In genomic region chr16:89094252-89094901, GRCh38 we compare ENCODE assay signal across 1 cellular context.
A peak's percentile ranks its signal among the peaks of the same experiment; 100 is the strongest.
TF ChIP-seq lines count a peak whose summit lies in the region.

No MANE protein-coding gene starts in this region.

TF ChIP-seq in HepG2, 621 proteins besides CTCF, POLR2A, EP300 and RAD21 (continued from another document and continues in another):
- TF ChIP-seq HNF1B (CRISPR knock-in tag; IDR thresholded peaks at IDR 0.05) (peak; percentile 74; the same call in 1 of the 2 replicates), ZFYVE20 (CRISPR knock-in tag; IDR thresholded peaks at IDR 0.05; ENCODE audit: borderline replicate concordance, low read depth) (0 out of 2 replicates have a peak, but pooled peaks have one; percentile 35), SAP130 (CRISPR knock-in tag; IDR thresholded peaks at IDR 0.05; ENCODE audit: low read depth) (peak; percentile 32), ZNF414 (CRISPR knock-in tag; IDR thresholded peaks at IDR 0.05) (no peak), ZUFSP (CRISPR knock-in tag; IDR thresholded peaks at IDR 0.05; ENCODE audit: borderline replicate concordance) (no peak), ZNF7 (CRISPR knock-in tag; IDR thresholded peaks at IDR 0.05) (no peak), THAP11 (CRISPR knock-in tag; IDR thresholded peaks at IDR 0.05) (no peak), NCOA2 (CRISPR knock-in tag; IDR thresholded peaks at IDR 0.05) (peak; percentile 14; the same call in 1 of the 2 replicates), CREBL2 (CRISPR knock-in tag; IDR thresholded peaks at IDR 0.05; ENCODE audit: borderline replicate concordance) (0 out of 2 replicates have a peak, but pooled peaks have one; percentile 29), FUBP1 (CRISPR knock-in tag; IDR thresholded peaks at IDR 0.05; ENCODE audit: borderline replicate concordance) (no peak), ADNP (CRISPR knock-in tag; IDR thresholded peaks at IDR 0.05) (no peak), IKZF5 (CRISPR knock-in tag; IDR thresholded peaks at IDR 0.05) (no peak), HMG20A (CRISPR knock-in tag; IDR thresholded peaks at IDR 0.05; ENCODE audit: borderline replicate concordance) (no peak), ZNF383 (CRISPR knock-in tag; IDR thresholded peaks at IDR 0.05; ENCODE audit: borderline replicate concordance) (no peak), GFI1 (CRISPR knock-in tag; IDR thresholded peaks at IDR 0.05; ENCODE audit: borderline replicate concordance) (no peak), ZNF225 (CRISPR knock-in tag; IDR thresholded peaks at IDR 0.05) (0 out of 2 replicates have a peak, but pooled peaks have one; percentile 29), NBN (conservative IDR thresholded peaks at IDR 0.05) (no peak), ZNF234 (CRISPR knock-in tag; conservative IDR thresholded peaks at IDR 0.05) (0 out of 2 replicates have a peak, but pooled peaks have one; percentile 45), ZBTB42 (CRISPR knock-in tag; IDR thresholded peaks at IDR 0.05) (no peak), ZNF501 (CRISPR knock-in tag; IDR thresholded peaks at IDR 0.05) (peak; percentile 69), NFE2L1 (CRISPR knock-in tag; IDR thresholded peaks at IDR 0.05; ENCODE audit: borderline replicate concordance) (no peak), NFRKB (IDR thresholded peaks at IDR 0.05) (no peak), NRL (CRISPR knock-in tag; IDR thresholded peaks at IDR 0.05; ENCODE audit: borderline replicate concordance) (0 out of 2 replicates have a peak, but pooled peaks have one; percentile 39), CBX5 (CRISPR knock-in tag; IDR thresholded peaks at IDR 0.05; ENCODE audit: borderline replicate concordance) (no peak), ZFP37 (CRISPR knock-in tag; IDR thresholded peaks at IDR 0.05; ENCODE audit: borderline replicate concordance) (0 out of 2 replicates have a peak, but pooled peaks have one; percentile 19), ARID2 (CRISPR knock-in tag; IDR thresholded peaks at IDR 0.05; ENCODE audit: borderline replicate concordance) (no peak), SP2 (CRISPR knock-in tag; IDR thresholded peaks at IDR 0.05) (0 out of 2 replicates have a peak, but pooled peaks have one; percentile 45), ZBTB20 (CRISPR knock-in tag; IDR thresholded peaks at IDR 0.05; ENCODE audit: borderline replicate concordance, low read depth) (peak; percentile 39; the same call in 1 of the 2 replicates), KDM5B (CRISPR knock-in tag; IDR thresholded peaks at IDR 0.05; ENCODE audit: borderline replicate concordance) (0 out of 2 replicates have a peak, but pooled peaks have one; percentile 7), THAP9 (CRISPR knock-in tag; IDR thresholded peaks at IDR 0.05; ENCODE audit: borderline replicate concordance) (peak; percentile 19; the same call in 1 of the 2 replicates), PHF21A (CRISPR knock-in tag; IDR thresholded peaks at IDR 0.05) (0 out of 2 replicates have a peak, but pooled peaks have one; percentile 22), NFKBIZ (CRISPR knock-in tag; IDR thresholded peaks at IDR 0.05) (no peak), ZNF709 (CRISPR knock-in tag; IDR thresholded peaks at IDR 0.05) (0 out of 2 replicates have a peak, but pooled peaks have one; percentile 4), NFIB (CRISPR knock-in tag; IDR thresholded peaks at IDR 0.05; ENCODE audit: borderline replicate concordance) (no peak), ZNF687 (CRISPR knock-in tag; IDR thresholded peaks at IDR 0.05) (peak; percentile 14; the same call in 1 of the 2 replicates), ZNF780A (CRISPR knock-in tag; IDR thresholded peaks at IDR 0.05) (no peak), ZBTB1 (CRISPR knock-in tag; IDR thresholded peaks at IDR 0.05; ENCODE audit: borderline replicate concordance) (0 out of 2 replicates have a peak, but pooled peaks have one; percentile 5), HOXD1 (CRISPR knock-in tag; IDR thresholded peaks at IDR 0.05) (no peak), ZNF777 (CRISPR knock-in tag; IDR thresholded peaks at IDR 0.05) (no peak), GMEB1 (CRISPR knock-in tag; IDR thresholded peaks at IDR 0.05; ENCODE audit: borderline replicate concordance) (0 out of 2 replicates have a peak, but pooled peaks have one; percentile 5)
